ENCODE assay signal across 8 cellular contexts in genomic region chr16:58339452-58339938, GRCh38. TPM values are rescaled to one million over a fixed set of nuclear protein-coding genes. Genes with fewer than 3 reads are reported as not detected.
DNase-seq lines count a peak whose midpoint lies in the region; FAIRE-seq and TF ChIP-seq lines count a peak whose summit lies in the region.
"Had no signal": no experiment of that assay in that cellular context is flagged by ENCODE, and none has a peak within 500 bp of the region (broad histone marks: within the 10 kb centered on the region; RNA-seq: fewer than 3 reads in every experiment).

No MANE protein-coding gene starts in this region.

- no peak overlapping the region for H2BK15ac ChIP-seq in H1 (ENCODE audit: low read length)

- TF ChIP-seq POLR2A in H1 (IDR thresholded peaks at IDR 0.05; ENCODE audit: control extremely low read depth in 1 of 2, low read depth in 2 of 2, low read length in 2 of 2): no peak

- H2BK12ac ChIP-seq in H1 (ENCODE audit: low read depth, low read length): no peak overlapping the region

- H2AFZ ChIP-seq in H1 (ENCODE audit: low read length): no peak overlapping the region

- TF ChIP-seq EP300 in H1 (IDR thresholded peaks at IDR 0.05; ENCODE audit: borderline replicate concordance in 1 of 2, low read depth in 2 of 2, low read length in 2 of 2): no peak

- H3K9ac ChIP-seq in H1 (replicated peaks in 1 of 4; ENCODE audit: extremely low read depth in 1 of 4, low read depth in 3 of 4, low read length in 3 of 4): no peak overlapping the region

- no peak overlapping the region for H3K27ac Mint-ChIP-seq in neural crest cell (ENCODE audit: unreplicated experiment)

- POLR2A ChIA-PET in H1 (lab: Charles Lee; ENCODE audit: partially characterized antibody): interaction anchor here (0.8 kb wide), 1 partner anchor 173 kb away, joined by 3 read pairs; no protein-coding TSS in a partner anchor

- H3K79me2 ChIP-seq in H1 (ENCODE audit: control insufficient read depth in 1 of 2, insufficient read depth in 2 of 2, low read length in 2 of 2): no peaks in the 10 kb centered on the region

- 85% methylated on average over 5 of the region's 5 CpGs; no CpG with 5 or more reads in 1 of the 2 experiments for WGBS in H1 (ENCODE audit: extremely low coverage in 1 of 2, insufficient coverage in 1 of 2, insufficient read length in 1 of 2, insufficient replicate concordance in 2 of 2, low coverage in 1 of 2, low lambda C conversion rate in 2 of 2, missing lambda C conversion rate in 1 of 2), 2 experiments

- H3K14ac ChIP-seq in H1 (ENCODE audit: insufficient read length): no peak overlapping the region

- peak; percentile 56 to 57 for TF ChIP-seq RAD21 in H1 (IDR thresholded peaks at IDR 0.05 in 1 of 2, conservative IDR thresholded peaks at IDR 0.05 in 1 of 2; ENCODE audit: low read depth in 2 of 2, low read length in 2 of 2)

- peaks cover 8% of the 10 kb centered on the region for H3K4me1 Mint-ChIP-seq in neural crest cell

- peak overlapping the region; percentile 65 for H4K91ac ChIP-seq in H1 (replicated peaks; ENCODE audit: insufficient read length, low read length)

- no peaks in the 10 kb centered on the region for H3K27me3 Mint-ChIP-seq in neural crest cell (ENCODE audit: low read depth)

- H4K20me1 ChIP-seq in H1 (replicated peaks in 1 of 2; ENCODE audit: control insufficient read depth in 1 of 2, insufficient read depth in 2 of 2, low read length in 2 of 2): no peaks in the 10 kb centered on the region

- H3K27me3 ChIP-seq in MG63 (no peaks in the 10 kb centered on the region), H1 (replicated peaks in 1 of 4; ENCODE audit: control insufficient read depth in 3 of 4, extremely low read depth in 1 of 4, insufficient read depth in 3 of 4, low read length in 3 of 4) (no peaks in the 10 kb centered on the region)

- no peaks in the 10 kb centered on the region for H3K23me2 ChIP-seq in H1 (ENCODE audit: low read depth, low read length)

- peak; percentile 45 for DNase-seq in ELF-1 (ENCODE audit: low read depth, low spot score)
- peak; percentile 46 for DNase-seq in MG63
- DNase-seq in H1 (ENCODE audit: low read depth in 1 of 2, low spot score in 2 of 2): no peak
- no peak for DNase-seq in neural crest cell (ENCODE audit: low read depth, low spot score)
- DNase-seq in activated CD4-positive, CD25-positive, alpha-beta regulatory T cell (lab: John Stamatoyannopoulos, UW): no peak
- DNase-seq in NCI-H146 treated with DMSO at 0.1 percent for 48 hours (lab: John Stamatoyannopoulos, UW; ENCODE audit: unreplicated experiment): no peak
- no peak for DNase-seq in NCI-H2029 treated with DMSO at 0.1 percent for 48 hours (lab: John Stamatoyannopoulos, UW)

- CTCF ChIA-PET in H1 (lab: Charles Lee; ENCODE audit: partially characterized antibody): interaction anchor here (0.6 to 6.1 kb wide), 24 partner anchors 10 to 881 kb away, joined by 3 to 66 read pairs (median 4); partner anchors contain the start of gene NDRG4

- no peak for FAIRE-seq in H1 (lab: Jason Lieb, UNC)
- FAIRE-seq: RCC 7860 had no signal

- TF ChIP-seq CTCF in H1 (IDR thresholded peaks at IDR 0.05; ENCODE audit: control extremely low read depth in 1 of 3, insufficient read depth in 1 of 3, low read depth in 1 of 3, low read length in 3 of 3) (peak in 2 of 3 experiments; percentile 50 to 82; a peak in 3 of 4 replicates), neural crest cell (conservative IDR thresholded peaks at IDR 0.05) (peak; percentile 41)

- H3K4ac ChIP-seq in H1 (replicated peaks; ENCODE audit: insufficient read length, low read depth, low read length): no peak overlapping the region

- H3K4me3 Mint-ChIP-seq in neural crest cell: no peak overlapping the region

- H3K9me3 ChIP-seq in MG63 (no peaks in the 10 kb centered on the region), H1 (ENCODE audit: insufficient read depth in 2 of 2, low read depth in 1 of 2, low read length in 1 of 2) (no peaks in the 10 kb centered on the region)

- no peaks in the 10 kb centered on the region for H3K36me3 ChIP-seq in MG63
- no peaks in the 10 kb centered on the region for H3K36me3 ChIP-seq in H1 (ENCODE audit: control insufficient read depth in 2 of 4, insufficient read depth in 4 of 4, low read length in 3 of 4)

- H3K4me2 ChIP-seq in H1 (ENCODE audit: insufficient read depth in 1 of 2, low read depth in 2 of 2, low read length in 2 of 2): no peak overlapping the region; a peak in 1 of 4 replicates

- no peak overlapping the region; the same call in 1 of the 2 replicates for H4K8ac ChIP-seq in H1 (ENCODE audit: extremely low read depth, insufficient read depth, low read length)

- no peak overlapping the region for H3K27ac ChIP-seq in H1 (ENCODE audit: low read depth, low read length)

- H3K56ac ChIP-seq in H1 (replicated peaks; ENCODE audit: insufficient read length, low read depth, low read length): no peak overlapping the region

- H2AK5ac ChIP-seq in H1 (ENCODE audit: low read depth, low read length): no peak overlapping the region

- H3K79me1 ChIP-seq in H1 (ENCODE audit: low read depth, low read length): no peaks in the 10 kb centered on the region

- peak overlapping the region; percentile 0; the same call in 1 of the 2 replicates for H2BK5ac ChIP-seq in H1 (ENCODE audit: low read depth, low read length)

- no peak overlapping the region for H3K23ac ChIP-seq in H1 (ENCODE audit: insufficient read length)

- H3K4me1 ChIP-seq in H1 (replicated peaks in 1 of 4; ENCODE audit: control insufficient read depth in 3 of 4, insufficient read depth in 4 of 4, low read length in 3 of 4): peaks cover 0 to 3% (median 1%) of the 10 kb centered on the region in 4 experiments; a peak in 1 of 7 replicates

- no peak overlapping the region for H2BK20ac ChIP-seq in H1 (ENCODE audit: low read length)

- H4K5ac ChIP-seq in H1 (ENCODE audit: insufficient read length, low read depth, low read length): peak overlapping the region; percentile 33

- H3K18ac ChIP-seq in H1 (ENCODE audit: extremely low read depth, low read length): no peak overlapping the region; the same call in 1 of the 2 replicates

- H3K4me3 ChIP-seq in MG63: no peak overlapping the region
- no peak overlapping the region for H3K4me3 ChIP-seq in H1 (ENCODE audit: extremely low read depth in 1 of 4, insufficient read depth in 2 of 4, low read depth in 3 of 4, low read length in 4 of 4)

- H3K36me3 Mint-ChIP-seq in neural crest cell (ENCODE audit: low read depth): no peaks in the 10 kb centered on the region

- H2BK120ac ChIP-seq in H1 (replicated peaks; ENCODE audit: low read depth, low read length): no peak overlapping the region

- H3K9me3 Mint-ChIP-seq in neural crest cell: no peaks in the 10 kb centered on the region

TF ChIP-seq in H1, 55 proteins besides CTCF, POLR2A, EP300 and RAD21 (continues in another document):
- TF ChIP-seq EZH2 (IDR thresholded peaks at IDR 0.05; ENCODE audit: low read depth, low read length, severe bottlenecking) (no peak), HDAC2 (IDR thresholded peaks at IDR 0.05; ENCODE audit: borderline replicate concordance in 1 of 2, low read depth in 2 of 2, low read length in 2 of 2) (0 out of 4 replicates have a peak, but pooled peaks of 1 of the 2 experiments have one; percentile 50), MAFK (IDR thresholded peaks at IDR 0.05; ENCODE audit: low read depth, low read length) (no peak), TCF12 (IDR thresholded peaks at IDR 0.05; ENCODE audit: low read depth, low read length) (0 out of 2 replicates have a peak, but pooled peaks have one; percentile 13), GTF2F1 (IDR thresholded peaks at IDR 0.05; ENCODE audit: borderline replicate concordance, low read depth, low read length) (no peak), JUN (IDR thresholded peaks at IDR 0.05; ENCODE audit: low read depth, low read length) (no peak), ATF3 (IDR thresholded peaks at IDR 0.05; ENCODE audit: insufficient read depth, low read depth, low read length) (peak; percentile 54; the same call in 1 of the 2 replicates), TEAD4 (IDR thresholded peaks at IDR 0.05; ENCODE audit: low read depth, low read length) (peak; percentile 95), SRF (IDR thresholded peaks at IDR 0.05; ENCODE audit: low read depth, low read length) (no peak)
- TF ChIP-seq, protein P1, sequence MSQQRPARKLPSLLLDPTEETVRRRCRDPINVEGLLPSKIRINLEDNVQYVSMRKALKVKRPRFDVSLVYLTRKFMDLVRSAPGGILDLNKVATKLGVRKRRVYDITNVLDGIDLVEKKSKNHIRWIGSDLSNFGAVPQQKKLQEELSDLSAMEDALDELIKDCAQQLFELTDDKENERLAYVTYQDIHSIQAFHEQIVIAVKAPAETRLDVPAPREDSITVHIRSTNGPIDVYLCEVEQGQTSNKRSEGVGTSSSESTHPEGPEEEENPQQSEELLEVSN (IDR thresholded peaks at IDR 0.05): no peak

RNA-seq across cellular contexts. Expression of gene PRSS54, which starts 44.7 kb away (rescaled TPM):
- total RNA-seq in MG63 (2014; rRNA removed; shearing (Covaris generic); ENCODE audit: low replicate concordance): not detected in 2 replicates
- not detected in 2 replicates for total RNA-seq in H1 (2021; fragmentation: NEBNext Ultra II Directional; extraction: Animal tissue kit (Norgen Biotek cat#: 25700))
- polyA plus RNA-seq in H1 (2011; rRNA removed): not detected in 2 replicates
- polyA plus RNA-seq in H1 (2011; cell fraction: cytosol; rRNA removed): not detected
- not detected for polyA plus RNA-seq in H1 (2011; cell fraction: nucleus; rRNA removed)
- polyA plus RNA-seq in H1 (2012, experiment 1 of 2): not detected in 4 replicates
- not detected for polyA plus RNA-seq in H1 (2012, experiment 2 of 2)
- polyA plus RNA-seq in H1 (2013, experiment 1 of 2): not detected
- not detected for polyA plus RNA-seq in H1 (2013, experiment 2 of 2)
- 0.10 TPM in 1 of 2 replicates, not detected in the other for polyA minus RNA-seq in H1 (2011; rRNA and poly(A)+ RNA removed)
- not detected for polyA minus RNA-seq in H1 (2011; cell fraction: cytosol; rRNA and poly(A)+ RNA removed)
- not detected for polyA minus RNA-seq in H1 (2011; cell fraction: nucleus; rRNA and poly(A)+ RNA removed)
- total RNA-seq in neural crest cell: not detected in 2 replicates

RNA-seq across cellular contexts. Expression of gene GINS3, which starts 52.8 kb away (rescaled TPM):
- total RNA-seq in MG63 (2014; rRNA removed; shearing (Covaris generic); ENCODE audit: low replicate concordance): 20.7 and 24.3 TPM in 2 replicates
- 13.4 and 15.4 TPM in 2 replicates for total RNA-seq in H1 (2021; fragmentation: NEBNext Ultra II Directional; extraction: Animal tissue kit (Norgen Biotek cat#: 25700))
- 9.5 and 12.9 TPM in 2 replicates for polyA plus RNA-seq in H1 (2011; rRNA removed)
- 11.2 TPM for polyA plus RNA-seq in H1 (2011; cell fraction: cytosol; rRNA removed)
- polyA plus RNA-seq in H1 (2011; cell fraction: nucleus; rRNA removed): 9.1 TPM
- 11.9 to 14.8 TPM (median 12.8 TPM) in 4 replicates for polyA plus RNA-seq in H1 (2012, experiment 1 of 2)
- polyA plus RNA-seq in H1 (2012, experiment 2 of 2): 8.1 TPM
- polyA plus RNA-seq in H1 (2013, experiment 1 of 2): 12.8 TPM
- 12.1 TPM for polyA plus RNA-seq in H1 (2013, experiment 2 of 2)
- polyA minus RNA-seq in H1 (2011; rRNA and poly(A)+ RNA removed): 13.4 and 20.0 TPM in 2 replicates
- 7.5 TPM for polyA minus RNA-seq in H1 (2011; cell fraction: cytosol; rRNA and poly(A)+ RNA removed)
- 7.6 TPM for polyA minus RNA-seq in H1 (2011; cell fraction: nucleus; rRNA and poly(A)+ RNA removed)
- 22.2 and 23.7 TPM in 2 replicates for total RNA-seq in neural crest cell

Comparison
In these comparisons a context has a peak if more than half of its experiments do, and no peak if none do; other contexts are left out.
1. DNase-seq: peak in ELF-1 (single experiment) and MG63 (single experiment); none in H1 (0 of 2), neural crest cell (single experiment), activated CD4-positive, CD25-positive, alpha-beta regulatory T cell (0 of 4), NCI-H146 treated with DMSO at 0.1 percent for 48 hours (single experiment) and NCI-H2029 treated with DMSO at 0.1 percent for 48 hours (single experiment).